Comparison of ENCODE assay signal across 8 cellular contexts in the genomic region with DNA sequence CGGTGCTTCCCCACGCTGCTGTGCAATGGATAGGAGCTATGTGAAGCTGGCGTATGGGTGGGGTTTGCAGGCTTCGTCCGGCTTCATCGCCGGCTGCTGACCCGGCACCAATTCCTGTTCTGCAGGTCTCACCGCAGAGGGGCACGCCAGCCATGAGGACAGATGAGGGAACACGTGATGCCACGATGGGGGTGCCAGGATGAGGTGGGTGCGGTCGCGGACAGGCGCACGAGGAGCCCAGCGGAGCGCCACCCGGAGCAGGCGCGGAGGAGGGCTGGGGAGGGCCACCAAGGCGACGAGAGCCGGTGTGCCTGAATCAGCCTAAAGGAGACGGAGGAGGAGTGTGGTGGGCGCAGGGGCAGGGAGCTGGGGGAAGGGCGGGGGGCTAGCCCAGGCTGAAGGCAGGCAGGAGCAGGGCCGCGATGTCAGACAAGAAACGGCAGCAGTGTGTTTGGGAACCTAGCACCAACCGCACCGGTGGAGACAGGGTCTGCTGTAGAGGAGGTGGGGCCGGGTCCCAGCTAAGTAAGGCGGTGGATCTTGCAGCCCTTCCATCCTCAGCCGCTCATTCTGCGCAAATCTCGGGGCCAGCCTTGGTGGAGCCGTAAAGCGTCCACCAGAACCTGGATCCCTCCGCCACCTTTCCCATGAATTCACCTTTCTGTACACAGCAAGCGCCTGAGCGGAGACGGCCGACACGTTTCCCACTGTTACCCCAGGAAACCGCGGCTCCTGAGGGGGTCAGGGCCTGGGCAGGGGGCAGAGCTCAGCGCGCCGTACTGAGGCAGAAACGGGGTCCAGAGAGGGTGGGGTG. TPM values are rescaled to one million over a fixed set of nuclear protein-coding genes. Genes with fewer than 3 reads are reported as not detected.
DNase-seq lines count a peak whose midpoint lies in the region; ATAC-seq and TF ChIP-seq lines count a peak whose summit lies in the region.

No MANE protein-coding gene starts in this region.

- H3K4me1 ChIP-seq in adrenal gland (replicated peaks in 1 of 2) (peaks cover 12 to 15% of the 10 kb centered on the region in 2 donors), prostate gland (replicated peaks) (no peaks in the 10 kb centered on the region)

- DNase-seq in DMS 273 treated with DMSO at 0.1 percent for 48 hours (lab: John Stamatoyannopoulos, UW) = peak; percentile 38
- DNase-seq in HEK293T (ENCODE audit: extremely low spot score) = peak; percentile 65
- peak; percentile 88 to 90 for DNase-seq in NCI-H526 (lab: John Stamatoyannopoulos, UW)
- peak in 4 of 7 donors; percentile 24 to 72 (median 28) for DNase-seq in adrenal gland
- DNase-seq in left ventricle myocardium superior = peak; percentile 63
- DNase-seq in prostate gland (ENCODE audit: low spot score) = peak; percentile 46
- no peak for DNase-seq in globus pallidus (ENCODE audit: low spot score)

- 1 to 2% (median 2%) methylated on average over 25 to 52 of the region's 52 CpGs for WGBS in adrenal gland, 4 donors
- WGBS in prostate gland = under 1% methylated on average over 52 of the region's 52 CpGs

- H3K27me3 ChIP-seq in adrenal gland (peaks cover 29% of the 10 kb centered on the region), prostate gland (replicated peaks; ENCODE audit: insufficient read depth) (no peaks in the 10 kb centered on the region)

- ATAC-seq in left ventricle myocardium superior (peak; percentile 74), HG03280 (IDR thresholded peaks at IDR 0.05; ENCODE audit: unreplicated experiment) (no peak)

- CTCF ChIA-PET in HEK293T (lab: Yijun Ruan, JAX) = interaction anchor here (2.0 kb wide), 1 partner anchor 43 kb away, joined by 5 read pairs; no protein-coding TSS in a partner anchor

- no peaks in the 10 kb centered on the region for H3K36me3 ChIP-seq in adrenal gland (replicated peaks in 1 of 2)
- H3K36me3 ChIP-seq in prostate gland = no peaks in the 10 kb centered on the region

- H3K9me3 ChIP-seq in adrenal gland (replicated peaks in 1 of 3) (no peaks in the 10 kb centered on the region), prostate gland (no peaks in the 10 kb centered on the region)

- POLR2A ChIA-PET in HEK293T (lab: Yijun Ruan, JAX) = no interaction called here

- peak overlapping the region in 1 of 4 donors; percentile 45 for H3K4me3 ChIP-seq in adrenal gland
- peak overlapping the region; percentile 24 to 40 for H3K4me3 ChIP-seq in prostate gland

- intact Hi-C loops in adrenal gland (cut with DNase I) = no loop called here
- intact Hi-C loops in left ventricle myocardium superior (cut with micrococcal nuclease) = no loop called here
- intact Hi-C loops in prostate gland (cut with DNase I) = no loop called here

- TF ChIP-seq CTCF in adrenal gland (IDR thresholded peaks at IDR 0.05) (no peak), prostate gland (IDR thresholded peaks at IDR 0.05) (peak in 1 of 4 experiments; percentile 10)

- H3K27ac ChIP-seq in adrenal gland (no peak overlapping the region), prostate gland (peak overlapping the region; percentile 37 to 44)

- TF ChIP-seq POLR2A in adrenal gland (IDR thresholded peaks at IDR 0.05) = no peak
- TF ChIP-seq POLR2A in prostate gland (IDR thresholded peaks at IDR 0.05) = no peak

TF ChIP-seq in HEK293T, 16 proteins besides CTCF, POLR2A, EP300 and RAD21:
- no peak for TF ChIP-seq SP1 (IDR thresholded peaks at IDR 0.05)
- peak; percentile 95 for TF ChIP-seq L3MBTL2 (conservative IDR thresholded peaks at IDR 0.05)

RNA-seq across cellular contexts. Expression of gene CD8A, which starts 17.0 kb away (rescaled TPM):
- total RNA-seq in adrenal gland = 1 to 10 TPM; 1.1 to 4.4 (median 1.7) TPM
- polyA plus RNA-seq in adrenal gland = 1 to 10 TPM; 1.9 to 3.5 (median 2.2) TPM
- 1.5 TPM for total RNA-seq in left ventricle myocardium superior
- 1 to 10 TPM; 1.3 to 2.5 TPM for total RNA-seq in prostate gland

RNA-seq across cellular contexts. Expression of gene CD8B, which starts 54.0 kb away (rescaled TPM):
- total RNA-seq in adrenal gland (1 to 10 TPM in 3 of 8 donors, under 1 TPM in 4, not detected in 1; 0.42 to 4.5 (median 0.83) TPM), left ventricle myocardium superior (1.2 TPM), prostate gland (1 to 10 TPM; 1.1 to 1.3 TPM)
- 1 to 10 TPM in 1 of 3 donors, under 1 TPM in 2; 0.57 to 1.1 (median 0.57) TPM for polyA plus RNA-seq in adrenal gland

Comparison
In these comparisons a context has a peak if more than half of its experiments do, and no peak if none do; other contexts are left out.
1. H3K27ac ChIP-seq: peak in prostate gland (2 of 2); none in adrenal gland (0 of 5).